ENCODE assay signal across 30 cellular contexts in genomic region chr6:18178959-18179358, GRCh38. TPM values are rescaled to one million over a fixed set of nuclear protein-coding genes. Genes with fewer than 3 reads are reported as not detected.
A peak's percentile ranks its signal among the peaks of the same experiment; 100 is the strongest.
DNase-seq lines count a peak whose midpoint lies in the region; ATAC-seq, FAIRE-seq and TF ChIP-seq lines count a peak whose summit lies in the region.
"Had no signal": no experiment of that assay in that cellular context is flagged by ENCODE, and none has a peak within 500 bp of the region (broad histone marks: within the 10 kb centered on the region; RNA-seq: fewer than 3 reads in every experiment).

No MANE protein-coding gene starts in this region.

- no peak overlapping the region for H4K8ac ChIP-seq in H1 (ENCODE audit: extremely low read depth, insufficient read depth, low read length)

- H3K4me2 ChIP-seq in A549 (no peak overlapping the region), OCI-LY3 (ENCODE audit: low read length) (peak overlapping the region; percentile 55), H1 (ENCODE audit: insufficient read depth in 1 of 2, low read depth in 2 of 2, low read length in 2 of 2) (no peak overlapping the region)
- H3K4me2 ChIP-seq: BLaER1, PC-9 had no signal

- no peak for DNase-seq in A549 (ENCODE audit: low read depth in 1 of 2, low spot score in 1 of 2)
- no peak for DNase-seq in H1 (ENCODE audit: low read depth in 1 of 2, low spot score in 2 of 2)
- no peak for DNase-seq in pancreas
- no peak for DNase-seq in NCI-H226
- DNase-seq in NCI-H187 treated with DMSO at 0.1 percent for 48 hours (lab: John Stamatoyannopoulos, UW), result no peak
- no peak for DNase-seq in NCI-H1092 treated with DMSO at 0.1 percent for 48 hours (lab: John Stamatoyannopoulos, UW)
- DNase-seq: 8988T; Caco-2; CD8-positive, alpha-beta T cell; DMS 273 treated with DMSO at 0.1 percent for 48 hours; DMS79; EL; GF-D8; GOT3; HCEC 1CT; NCI-H1048; NCI-H1436; NCI-H1930; NCI-H2107; NCI-H446; NCI-H524 treated with DMSO at 0.1 percent for 48 hours; NCI-H82; NK-92 treated with Interleukin-12 subunit alpha and Interleukin-12 subunit beta, amount 100 ng/mL, for 24 hours; PC-9; SJCRH30 had no signal

- FAIRE-seq in A549 (lab: Jason Lieb, UNC) (no peak), H1 (lab: Jason Lieb, UNC) (no peak), pancreas (lab: Jason Lieb, UNC) (peak; percentile 69)
- FAIRE-seq: GM12892, HTR-8/SVneo had no signal

- TF ChIP-seq CTCF in A549 (IDR thresholded peaks at IDR 0.05), result no peak
- TF ChIP-seq CTCF in OCI-LY3 (IDR thresholded peaks at IDR 0.05; ENCODE audit: low read depth, low read length), result no peak
- no peak for TF ChIP-seq CTCF in H1 (IDR thresholded peaks at IDR 0.05; ENCODE audit: control extremely low read depth in 1 of 3, insufficient read depth in 1 of 3, low read depth in 1 of 3, low read length in 3 of 3)
- TF ChIP-seq CTCF in pancreas (IDR thresholded peaks at IDR 0.05), result no peak

- no peak overlapping the region for H2BK12ac ChIP-seq in H1 (ENCODE audit: low read depth, low read length)

- H3K4me3 ChIP-seq in A549 (no peak overlapping the region), OCI-LY3 (ENCODE audit: low read length) (no peak overlapping the region), H1 (ENCODE audit: extremely low read depth in 1 of 4, insufficient read depth in 2 of 4, low read depth in 3 of 4, low read length in 4 of 4) (no peak overlapping the region), pancreas (no peak overlapping the region)
- H3K4me3 ChIP-seq: BLaER1, PC-9, SJCRH30 had no signal

- no peak for ATAC-seq in A549
- ATAC-seq in pancreas, result no peak
- ATAC-seq: CD8-positive, alpha-beta T cell; Right ventricle myocardium inferior had no signal

- no peak overlapping the region for H3K4ac ChIP-seq in H1 (replicated peaks; ENCODE audit: insufficient read length, low read depth, low read length)

- no peak overlapping the region for H3K56ac ChIP-seq in H1 (replicated peaks; ENCODE audit: insufficient read length, low read depth, low read length)

- H2AK5ac ChIP-seq in H1 (ENCODE audit: low read depth, low read length), result no peak overlapping the region

- no peak overlapping the region for H3K18ac ChIP-seq in H1 (ENCODE audit: extremely low read depth, low read length)

- H2AFZ ChIP-seq in OCI-LY3 (ENCODE audit: low read depth, low read length), result no peak overlapping the region
- H2AFZ ChIP-seq in H1 (ENCODE audit: low read length), result no peak overlapping the region
- H2AFZ ChIP-seq: PC-9 had no signal

- H3K23me2 ChIP-seq in H1 (ENCODE audit: low read depth, low read length), result no peaks in the 10 kb centered on the region

- H3K9ac ChIP-seq in OCI-LY3 (ENCODE audit: low read length) (no peak overlapping the region), H1 (replicated peaks in 1 of 4; ENCODE audit: extremely low read depth in 1 of 4, low read depth in 3 of 4, low read length in 3 of 4) (no peak overlapping the region)
- H3K9ac ChIP-seq: BLaER1 had no signal

- H2BK15ac ChIP-seq in H1 (ENCODE audit: low read length), result no peak overlapping the region

- POLR2A ChIA-PET in A549 (lab: Yijun Ruan, JAX), result no interaction called here
- POLR2A ChIA-PET in H1 (lab: Charles Lee; ENCODE audit: partially characterized antibody), result no interaction called here

- no peaks in the 10 kb centered on the region for H3K9me3 ChIP-seq in A549
- no peaks in the 10 kb centered on the region for H3K9me3 ChIP-seq in OCI-LY3 (ENCODE audit: insufficient read depth, low read length)
- H3K9me3 ChIP-seq in H1 (ENCODE audit: insufficient read depth in 2 of 2, low read depth in 1 of 2, low read length in 1 of 2), result no peaks in the 10 kb centered on the region
- H3K9me3 ChIP-seq in pancreas, result no peaks in the 10 kb centered on the region
- H3K9me3 ChIP-seq: Caco-2, SJCRH30 had no signal

- TF ChIP-seq POLR2A in A549 (IDR thresholded peaks at IDR 0.05; ENCODE audit: low read length), result no peak
- no peak for TF ChIP-seq POLR2A in H1 (IDR thresholded peaks at IDR 0.05; ENCODE audit: control extremely low read depth in 1 of 2, low read depth in 2 of 2, low read length in 2 of 2)

- intact Hi-C loops in pancreas (cut with DNase I), result no loop called here

- no peak overlapping the region for H2BK20ac ChIP-seq in H1 (ENCODE audit: low read length)

- H3K36me3 ChIP-seq in OCI-LY3 (replicated peaks; ENCODE audit: low read depth, low read length), result peaks cover 3% of the 10 kb centered on the region
- H3K36me3 ChIP-seq in H1 (ENCODE audit: control insufficient read depth in 2 of 4, insufficient read depth in 4 of 4, low read length in 3 of 4), result no peaks in the 10 kb centered on the region
- no peaks in the 10 kb centered on the region for H3K36me3 ChIP-seq in pancreas
- H3K36me3 ChIP-seq: SJCRH30 had no signal

- H3K14ac ChIP-seq in H1 (ENCODE audit: insufficient read length), result no peak overlapping the region

- H3K27me3 ChIP-seq in OCI-LY3 (ENCODE audit: low read depth, low read length) (no peaks in the 10 kb centered on the region), H1 (replicated peaks in 1 of 4; ENCODE audit: control insufficient read depth in 3 of 4, extremely low read depth in 1 of 4, insufficient read depth in 3 of 4, low read length in 3 of 4) (no peaks in the 10 kb centered on the region), pancreas (no peaks in the 10 kb centered on the region)
- H3K27me3 ChIP-seq: BLaER1, SJCRH30 had no signal

- no peak overlapping the region for H2BK5ac ChIP-seq in H1 (ENCODE audit: low read depth, low read length)

- 94% methylated on average over 1 of the region's 1 CpG for WGBS in A549 (ENCODE audit: missing lambda C conversion rate)
- 83% methylated on average over 1 of the region's 1 CpG; no CpG with 5 or more reads in 1 of the 2 experiments for WGBS in H1 (ENCODE audit: extremely low coverage in 1 of 2, insufficient coverage in 1 of 2, insufficient read length in 1 of 2, insufficient replicate concordance in 2 of 2, low coverage in 1 of 2, low lambda C conversion rate in 2 of 2, missing lambda C conversion rate in 1 of 2), 2 experiments
- 98 to 99% methylated on average over 1 of the region's 1 CpG for WGBS in pancreas, 2 donors

- H3K4me1 ChIP-seq in A549 (no peaks in the 10 kb centered on the region), OCI-LY3 (ENCODE audit: low read length) (peaks cover 18% of the 10 kb centered on the region), H1 (replicated peaks in 1 of 4; ENCODE audit: control insufficient read depth in 3 of 4, insufficient read depth in 4 of 4, low read length in 3 of 4) (0 out of 7 replicates have a peak, but pooled peaks cover 0 to 2% (median 0%) of the 10 kb centered on the region in 4 experiments), pancreas (no peaks in the 10 kb centered on the region)
- H3K4me1 ChIP-seq: BLaER1, Caco-2, SJCRH30 had no signal

- H4K20me1 ChIP-seq in OCI-LY3 (ENCODE audit: insufficient read depth, low read length) (no peaks in the 10 kb centered on the region), H1 (replicated peaks in 1 of 2; ENCODE audit: control insufficient read depth in 1 of 2, insufficient read depth in 2 of 2, low read length in 2 of 2) (no peaks in the 10 kb centered on the region)

- CTCF ChIA-PET in A549 (lab: Yijun Ruan, JAX) (no interaction called here), H1 (lab: Charles Lee; ENCODE audit: partially characterized antibody) (no interaction called here)

- H3K27ac ChIP-seq in A549 (no peak overlapping the region), OCI-LY3 (ENCODE audit: low read length) (no peak overlapping the region), H1 (ENCODE audit: low read depth, low read length) (no peak overlapping the region), pancreas (peak overlapping the region in 1 of 4 donors; percentile 9)
- H3K27ac ChIP-seq: BLaER1, PC-9, SJCRH30 had no signal

- no peak overlapping the region for H3K23ac ChIP-seq in H1 (ENCODE audit: insufficient read length)

- no peak overlapping the region for H4K5ac ChIP-seq in H1 (ENCODE audit: insufficient read length, low read depth, low read length)

- no peak overlapping the region for H2BK120ac ChIP-seq in H1 (replicated peaks; ENCODE audit: low read depth, low read length)

- H3K79me1 ChIP-seq in H1 (ENCODE audit: low read depth, low read length), result no peaks in the 10 kb centered on the region

- H3K79me2 ChIP-seq in OCI-LY3 (ENCODE audit: low read length), result no peaks in the 10 kb centered on the region
- H3K79me2 ChIP-seq in H1 (ENCODE audit: control insufficient read depth in 1 of 2, insufficient read depth in 2 of 2, low read length in 2 of 2), result no peaks in the 10 kb centered on the region; a peak in 1 of 4 replicates

- H4K91ac ChIP-seq in H1 (replicated peaks; ENCODE audit: insufficient read length, low read length), result no peak overlapping the region

- TF ChIP-seq RAD21 in A549 (conservative IDR thresholded peaks at IDR 0.05 in 1 of 2, IDR thresholded peaks at IDR 0.05 in 1 of 2) (no peak), H1 (IDR thresholded peaks at IDR 0.05 in 1 of 2, conservative IDR thresholded peaks at IDR 0.05 in 1 of 2; ENCODE audit: low read depth in 2 of 2, low read length in 2 of 2) (no peak)

- TF ChIP-seq EP300 in A549 (IDR thresholded peaks at IDR 0.05), result no peak
- no peak for TF ChIP-seq EP300 in H1 (IDR thresholded peaks at IDR 0.05; ENCODE audit: borderline replicate concordance in 1 of 2, low read depth in 2 of 2, low read length in 2 of 2)

RNA-seq across cellular contexts. Expression of gene KDM1B, which starts 23.7 kb away (rescaled TPM):
- polyA plus RNA-seq in A549 (2011; rRNA removed) (14.5 and 14.9 TPM in 2 replicates), A549 (2017; fragmentation: RNase III; extraction: RNeasy Plus Mini Kit Qiagen cat#74134 plus additional on column Dnase treatment) (11.0 to 11.3 TPM (median 11.3 TPM) in 3 replicates), H1 (2011; rRNA removed) (3.7 and 4.0 TPM in 2 replicates), pancreas (1 to 10 TPM; 2.6 to 4.2 TPM)
- polyA plus RNA-seq in A549 (2012; cell fraction: cytosol; rRNA removed), result 7.5 and 7.7 TPM in 2 replicates
- 3.8 and 4.7 TPM in 2 replicates for polyA plus RNA-seq in A549 (2012; cell fraction: nucleus; rRNA removed)
- 13.0 and 15.7 TPM in 2 replicates for polyA minus RNA-seq in A549 (2011; rRNA and poly(A)+ RNA removed)
- 7.5 and 7.7 TPM in 2 replicates for total RNA-seq in H1 (2021; fragmentation: NEBNext Ultra II Directional; extraction: Animal tissue kit (Norgen Biotek cat#: 25700))
- 4.3 TPM for polyA plus RNA-seq in H1 (2011; cell fraction: cytosol; rRNA removed)
- 5.2 TPM for polyA plus RNA-seq in H1 (2011; cell fraction: nucleus; rRNA removed)
- 6.3 to 9.2 TPM (median 7.2 TPM) in 4 replicates for polyA plus RNA-seq in H1 (2012, experiment 1 of 2)
- polyA plus RNA-seq in H1 (2012, experiment 2 of 2), result 0.75 TPM
- polyA plus RNA-seq in H1 (2013, experiment 1 of 2), result 4.2 TPM
- 4.4 TPM for polyA plus RNA-seq in H1 (2013, experiment 2 of 2)
- 9.6 and 14.6 TPM in 2 replicates for polyA minus RNA-seq in H1 (2011; rRNA and poly(A)+ RNA removed)
- 6.2 TPM for polyA minus RNA-seq in H1 (2011; cell fraction: cytosol; rRNA and poly(A)+ RNA removed)
- 8.8 TPM for polyA minus RNA-seq in H1 (2011; cell fraction: nucleus; rRNA and poly(A)+ RNA removed)
- 10 to 100 TPM in 1 of 6 donors, 1 to 10 TPM in 5; 5.4 to 11.9 (median 7.0) TPM for total RNA-seq in pancreas

RNA-seq across cellular contexts. Expression of gene TPMT, which starts 24.1 kb away (rescaled TPM):
- 13.4 and 16.5 TPM in 2 replicates for polyA plus RNA-seq in A549 (2011; rRNA removed)
- polyA plus RNA-seq in A549 (2012; cell fraction: cytosol; rRNA removed), result 4.0 and 4.3 TPM in 2 replicates
- 1.0 and 1.9 TPM in 2 replicates for polyA plus RNA-seq in A549 (2012; cell fraction: nucleus; rRNA removed)
- 11.0 to 11.2 TPM (median 11.2 TPM) in 3 replicates for polyA plus RNA-seq in A549 (2017; fragmentation: RNase III; extraction: RNeasy Plus Mini Kit Qiagen cat#74134 plus additional on column Dnase treatment)
- 2.8 and 3.0 TPM in 2 replicates for polyA minus RNA-seq in A549 (2011; rRNA and poly(A)+ RNA removed)
- 17.2 and 18.3 TPM in 2 replicates for total RNA-seq in H1 (2021; fragmentation: NEBNext Ultra II Directional; extraction: Animal tissue kit (Norgen Biotek cat#: 25700))
- 7.9 and 12.3 TPM in 2 replicates for polyA plus RNA-seq in H1 (2011; rRNA removed)
- 12.5 TPM for polyA plus RNA-seq in H1 (2011; cell fraction: cytosol; rRNA removed)
- 5.9 TPM for polyA plus RNA-seq in H1 (2011; cell fraction: nucleus; rRNA removed)
- polyA plus RNA-seq in H1 (2012, experiment 1 of 2), result 12.0 to 21.6 TPM (median 12.7 TPM) in 4 replicates
- 3.0 TPM for polyA plus RNA-seq in H1 (2012, experiment 2 of 2)
- polyA plus RNA-seq in H1 (2013, experiment 1 of 2), result 14.9 TPM
- polyA plus RNA-seq in H1 (2013, experiment 2 of 2), result 14.4 TPM
- 7.0 and 10.0 TPM in 2 replicates for polyA minus RNA-seq in H1 (2011; rRNA and poly(A)+ RNA removed)
- polyA minus RNA-seq in H1 (2011; cell fraction: cytosol; rRNA and poly(A)+ RNA removed), result 4.5 TPM
- 10.4 TPM for polyA minus RNA-seq in H1 (2011; cell fraction: nucleus; rRNA and poly(A)+ RNA removed)
- 1 to 10 TPM; 3.8 to 7.4 (median 6.2) TPM for total RNA-seq in pancreas
- polyA plus RNA-seq in pancreas, result 10 to 100 TPM in 1 of 2 donors, 1 to 10 TPM in 1; 7.1 to 10.8 TPM

RNA-seq across cellular contexts. Expression of gene NHLRC1, which starts 56.5 kb away (rescaled TPM):
- 1.7 and 2.0 TPM in 2 replicates for polyA plus RNA-seq in A549 (2011; rRNA removed)
- 1.1 and 1.3 TPM in 2 replicates for polyA plus RNA-seq in A549 (2012; cell fraction: cytosol; rRNA removed)
- 0.94 and 1.4 TPM in 2 replicates for polyA plus RNA-seq in A549 (2012; cell fraction: nucleus; rRNA removed)
- polyA plus RNA-seq in A549 (2017; fragmentation: RNase III; extraction: RNeasy Plus Mini Kit Qiagen cat#74134 plus additional on column Dnase treatment), result 2.7 to 3.1 TPM (median 3.1 TPM) in 3 replicates
- polyA minus RNA-seq in A549 (2011; rRNA and poly(A)+ RNA removed), result 0.88 and 0.91 TPM in 2 replicates
- 0.58 and 0.82 TPM in 2 replicates for total RNA-seq in H1 (2021; fragmentation: NEBNext Ultra II Directional; extraction: Animal tissue kit (Norgen Biotek cat#: 25700))
- polyA plus RNA-seq in H1 (2011; rRNA removed), result 0.55 and 0.57 TPM in 2 replicates
- polyA plus RNA-seq in H1 (2011; cell fraction: cytosol; rRNA removed), result 0.71 TPM
- 0.76 TPM for polyA plus RNA-seq in H1 (2011; cell fraction: nucleus; rRNA removed)
- 0.59 to 1.1 TPM (median 0.82 TPM) in 4 replicates for polyA plus RNA-seq in H1 (2012, experiment 1 of 2)
- 0.45 TPM for polyA plus RNA-seq in H1 (2012, experiment 2 of 2)
- 0.34 TPM for polyA plus RNA-seq in H1 (2013, experiment 1 of 2)
- polyA plus RNA-seq in H1 (2013, experiment 2 of 2), result 0.35 TPM
- polyA minus RNA-seq in H1 (2011; rRNA and poly(A)+ RNA removed), result 0.20 and 0.76 TPM in 2 replicates
- 0.51 TPM for polyA minus RNA-seq in H1 (2011; cell fraction: cytosol; rRNA and poly(A)+ RNA removed)
- 1.3 TPM for polyA minus RNA-seq in H1 (2011; cell fraction: nucleus; rRNA and poly(A)+ RNA removed)
- total RNA-seq in pancreas, result 1 to 10 TPM in 4 of 6 donors, under 1 TPM in 2; 0.93 to 1.3 (median 1.2) TPM
- 1 to 10 TPM; 1.0 to 1.8 TPM for polyA plus RNA-seq in pancreas
- total RNA-seq: SJCRH30 had no signal

Comparison
In these comparisons a context has a peak if more than half of its experiments do, and no peak if none do; other contexts are left out.
1. Of the 18 proteins assayed by ChIP-seq in both H1 and A549: peak only in H1: none; only in A549: none; in both: MAFK; in neither: 17.